16 cellular contexts compared by ENCODE assay signal in the genomic region with DNA sequence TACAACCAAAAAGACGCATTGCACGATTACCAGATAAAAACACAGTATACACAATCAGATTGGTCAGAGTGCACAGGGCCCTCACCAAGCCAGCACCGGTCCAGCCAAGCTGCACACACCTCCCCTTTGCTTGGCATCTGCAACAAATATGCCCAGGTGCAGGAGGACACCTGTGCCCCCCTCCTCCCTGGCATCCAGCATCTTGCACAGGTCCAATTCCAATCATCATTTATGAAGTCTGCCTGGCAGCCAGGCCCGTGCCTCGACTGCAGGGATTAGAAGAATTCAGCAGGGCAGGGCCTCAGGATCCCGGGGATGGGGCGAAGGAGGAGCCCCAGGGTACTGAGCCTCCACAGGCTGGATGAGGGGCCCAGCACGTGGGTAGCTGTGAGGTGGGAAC.
DNase-seq lines count a peak whose midpoint lies in the region; ATAC-seq, FAIRE-seq and TF ChIP-seq lines count a peak whose summit lies in the region.
"Had no signal": no experiment of that assay in that cellular context is flagged by ENCODE, and none has a peak within 500 bp of the region (broad histone marks: within the 10 kb centered on the region; RNA-seq: fewer than 3 reads in every experiment).

No MANE protein-coding gene starts in this region.

- H3K27me3 ChIP-seq in HepG2 (ENCODE audit: control insufficient read depth in 1 of 2, insufficient read depth in 2 of 2, low read length in 2 of 2) (no peaks in the 10 kb centered on the region), right lobe of liver (no peaks in the 10 kb centered on the region), sigmoid colon (no peaks in the 10 kb centered on the region), mesendoderm (ENCODE audit: insufficient read depth, low read length, poor library complexity) (no peaks in the 10 kb centered on the region)
- H3K27me3 ChIP-seq: BLaER1 had no signal

- H3K23ac ChIP-seq in mesendoderm (ENCODE audit: low read length) = no peak overlapping the region

- H4K20me1 ChIP-seq in HepG2 (ENCODE audit: insufficient read depth, low read length) = peaks cover 6% of the 10 kb centered on the region; the same call in 1 of the 2 replicates
- H4K20me1 ChIP-seq: BLaER1 had no signal

- H2AK5ac ChIP-seq in mesendoderm (ENCODE audit: low read length) = no peak overlapping the region

- DNase-seq in HepG2 (ENCODE audit: low spot score) = no peak
- no peak for DNase-seq in right lobe of liver
- DNase-seq in mucosa of descending colon = peak in 2 of 3 donors; percentile 5 to 30
- DNase-seq in sigmoid colon = peak; percentile 48
- DNase-seq in NCI-H748 (lab: John Stamatoyannopoulos, UW; ENCODE audit: unreplicated experiment) = no peak
- no peak for DNase-seq in mesendoderm
- no peak for DNase-seq in NCI-H2171 (lab: John Stamatoyannopoulos, UW)
- DNase-seq: 8988T; AML-193; Calu3; CD4-positive, CD25-positive, alpha-beta regulatory T cell; DMS 273 treated with DMSO at 0.1 percent for 48 hours; GM23248 had no signal

- H3K18ac ChIP-seq in mesendoderm (ENCODE audit: low read length) = no peak overlapping the region

- no peak overlapping the region for H2BK120ac ChIP-seq in mesendoderm (ENCODE audit: low read depth, low read length)

- H4K5ac ChIP-seq in mesendoderm (ENCODE audit: low read length) = no peak overlapping the region

- ATAC-seq in HepG2 (no peak), right lobe of liver (no peak), mucosa of descending colon (no peak)

- H3K79me2 ChIP-seq in HepG2 (ENCODE audit: insufficient read depth, low read length) (peaks cover 4% of the 10 kb centered on the region), mesendoderm (ENCODE audit: control insufficient read depth, insufficient read depth, low read length) (no peaks in the 10 kb centered on the region)

- CTCF ChIA-PET in HepG2 (lab: Yijun Ruan, JAX; ENCODE audit: low intra/inter-chr PET ratio, low total read pairs) = no interaction called here

- no peak overlapping the region for H4K8ac ChIP-seq in mesendoderm (ENCODE audit: low read depth, low read length)

- no peak overlapping the region for H3K4ac ChIP-seq in mesendoderm (ENCODE audit: low read depth, low read length)

- no peak for FAIRE-seq in HepG2 (lab: Jason Lieb, UNC)
- FAIRE-seq: GM18507 had no signal

- no peak overlapping the region for H2BK5ac ChIP-seq in mesendoderm (ENCODE audit: low read length)

- POLR2A ChIA-PET in HepG2 (lab: Yijun Ruan, JAX) = no interaction called here

- TF ChIP-seq RAD21 in HepG2 (CRISPR knock-in tag; IDR thresholded peaks at IDR 0.05) = no peak

- intact Hi-C loops in HepG2 (cut with micrococcal nuclease; ENCODE audit: unreplicated experiment) = no loop called here
- intact Hi-C loops in right lobe of liver (cut with DNase I) = no loop called here
- intact Hi-C loops in mucosa of descending colon (cut with DNase I, micrococcal nuclease) = no loop called here
- intact Hi-C loops in sigmoid colon (cut with DNase I) = no loop called here

- in situ Hi-C loops in HepG2 (cut with HindIII; ENCODE audit: extremely low pct_ligation_motif_present, low pct_unique_long_range_greater_than_20kb) = no loop called here

- H3K9ac ChIP-seq in HepG2 (ENCODE audit: insufficient read depth, low read depth, low read length) (no peak overlapping the region), mesendoderm (ENCODE audit: low read length) (no peak overlapping the region)
- H3K9ac ChIP-seq: BLaER1, GM23248 had no signal

- no peak overlapping the region for H3K56ac ChIP-seq in mesendoderm (ENCODE audit: low read length)

- WGBS in HepG2 (ENCODE audit: low lambda C conversion rate) = 93% methylated on average over 6 of the region's 8 CpGs
- WGBS in right lobe of liver (ENCODE audit: insufficient coverage, low coverage, low lambda C conversion rate, missing lambda C conversion rate) = 85% methylated on average over 7 of the region's 8 CpGs
- 88 to 91% methylated on average over 8 of the region's 8 CpGs for WGBS in sigmoid colon, 2 donors
- WGBS in mesendoderm (ENCODE audit: extremely low coverage, insufficient coverage, low lambda C conversion rate) = no CpG with 5 or more reads among the region's 8 CpGs

- H3K9me3 ChIP-seq in HepG2 (ENCODE audit: low read length) = no peaks in the 10 kb centered on the region
- H3K9me3 ChIP-seq in right lobe of liver = no peaks in the 10 kb centered on the region
- H3K9me3 ChIP-seq in mucosa of descending colon = no peaks in the 10 kb centered on the region
- no peaks in the 10 kb centered on the region for H3K9me3 ChIP-seq in sigmoid colon

- BruUV-seq in HepG2 (replicated peaks; lab: Mats Ljungman, UMichigan) = no TSS peak

- TF ChIP-seq EP300 in HepG2 (IDR thresholded peaks at IDR 0.05; ENCODE audit: low read depth in 2 of 2, low read length in 2 of 2) = no peak
- TF ChIP-seq EP300 in HepG2 (CRISPR knock-in tag; IDR thresholded peaks at IDR 0.05; ENCODE audit: borderline replicate concordance) = no peak
- no peak for TF ChIP-seq EP300 in sigmoid colon (IDR thresholded peaks at IDR 0.05)

- no peak overlapping the region for H3K27ac ChIP-seq in HepG2 (ENCODE audit: extremely low read length, insufficient read depth, low read length)
- no peak overlapping the region for H3K27ac ChIP-seq in right lobe of liver
- no peak overlapping the region for H3K27ac ChIP-seq in sigmoid colon
- no peak overlapping the region for H3K27ac ChIP-seq in mesendoderm (ENCODE audit: low read depth, low read length)
- H3K27ac ChIP-seq: BLaER1, GM23248, HL-60 had no signal

- H3K36me3 ChIP-seq in HepG2 (replicated peaks in 1 of 2; ENCODE audit: control insufficient read depth in 1 of 2, insufficient read depth in 2 of 2, low read length in 2 of 2) (peaks cover 15 to 23% of the 10 kb centered on the region in 2 experiments; a peak in 4 of 5 replicates), right lobe of liver (no peaks in the 10 kb centered on the region), mucosa of descending colon (ENCODE audit: low read depth) (no peaks in the 10 kb centered on the region), sigmoid colon (no peaks in the 10 kb centered on the region), mesendoderm (ENCODE audit: control insufficient read depth, insufficient read depth, low read length) (no peaks in the 10 kb centered on the region)
- H3K36me3 ChIP-seq: BLaER1 had no signal

- H3K4me1 ChIP-seq in HepG2 (ENCODE audit: insufficient read depth, low read length) (peaks cover 39% of the 10 kb centered on the region), right lobe of liver (no peaks in the 10 kb centered on the region), mucosa of descending colon (ENCODE audit: low read depth) (no peaks in the 10 kb centered on the region), sigmoid colon (no peaks in the 10 kb centered on the region), mesendoderm (ENCODE audit: control insufficient read depth, low read depth, low read length) (no peaks in the 10 kb centered on the region)

- no peak for TF ChIP-seq CTCF in HepG2 (CRISPR knock-in tag; IDR thresholded peaks at IDR 0.05)
- TF ChIP-seq CTCF in right lobe of liver (IDR thresholded peaks at IDR 0.05) = no peak
- no peak for TF ChIP-seq CTCF in mucosa of descending colon (IDR thresholded peaks at IDR 0.05)
- no peak for TF ChIP-seq CTCF in sigmoid colon (IDR thresholded peaks at IDR 0.05)

- no peak overlapping the region for H3K4me2 ChIP-seq in HepG2 (ENCODE audit: low read depth, low read length)
- H3K4me2 ChIP-seq in mesendoderm (ENCODE audit: low read length) = no peak overlapping the region

- H2BK15ac ChIP-seq in mesendoderm (replicated peaks; ENCODE audit: low read depth) = no peak overlapping the region

- TF ChIP-seq POLR2A in HepG2 (IDR thresholded peaks at IDR 0.05; ENCODE audit: insufficient read depth in 1 of 2, low read depth in 2 of 2, low read length in 2 of 2) = no peak
- no peak for TF ChIP-seq POLR2A in right lobe of liver (IDR thresholded peaks at IDR 0.05)
- TF ChIP-seq POLR2A in sigmoid colon (IDR thresholded peaks at IDR 0.05) = no peak

- no peak overlapping the region for H2AFZ ChIP-seq in HepG2 (ENCODE audit: low read length)
- H2AFZ ChIP-seq: GM23248 had no signal

- H3K79me1 ChIP-seq in mesendoderm (ENCODE audit: low read length) = no peaks in the 10 kb centered on the region

- H3K4me3 ChIP-seq in HepG2 (replicated peaks in 1 of 3; ENCODE audit: insufficient read depth in 1 of 3, low read depth in 2 of 3, low read length in 3 of 3) (no peak overlapping the region), right lobe of liver (no peak overlapping the region), mucosa of descending colon (no peak overlapping the region), sigmoid colon (no peak overlapping the region), mesendoderm (ENCODE audit: low read length) (no peak overlapping the region)
- H3K4me3 ChIP-seq: BLaER1, GM23248 had no signal

TF ChIP-seq in HepG2, 621 proteins besides CTCF, POLR2A, EP300 and RAD21:
- TF ChIP-seq ZNF333 (CRISPR knock-in tag; IDR thresholded peaks at IDR 0.05; ENCODE audit: borderline replicate concordance) (no peak), HDAC6 (IDR thresholded peaks at IDR 0.05; ENCODE audit: low read depth, low read length) (no peak), RFX5 (IDR thresholded peaks at IDR 0.05; ENCODE audit: low read depth, low read length) (0 out of 2 replicates have a peak, but pooled peaks have one; percentile 12), MEIS2 (CRISPR knock-in tag; IDR thresholded peaks at IDR 0.05) (no peak), TRIM24 (CRISPR knock-in tag; IDR thresholded peaks at IDR 0.05) (no peak), CAMTA2 (CRISPR knock-in tag; IDR thresholded peaks at IDR 0.05; ENCODE audit: borderline replicate concordance) (no peak)

Comparison
In these comparisons a context has a peak if more than half of its experiments do, and no peak if none do; other contexts are left out.
1. DNase-seq: peak in mucosa of descending colon (2 of 3) and sigmoid colon (single experiment); none in HepG2 (single experiment), right lobe of liver (0 of 3), NCI-H748 (single experiment), mesendoderm (single experiment) and NCI-H2171 (single experiment).